17 cellular contexts compared by ENCODE assay signal in genomic region chr7:44222074-44222473, GRCh38. TPM values are rescaled to one million over a fixed set of nuclear protein-coding genes. Genes with fewer than 3 reads are reported as not detected.
DNase-seq lines count a peak whose midpoint lies in the region; ATAC-seq and TF ChIP-seq lines count a peak whose summit lies in the region.
"Had no signal": no experiment of that assay in that cellular context is flagged by ENCODE, and none has a peak within 500 bp of the region (broad histone marks: within the 10 kb centered on the region; RNA-seq: fewer than 3 reads in every experiment).

No MANE protein-coding gene starts in this region.

- no peak overlapping the region for H3K27ac Mint-ChIP-seq in chondrocyte (ENCODE audit: unreplicated experiment)
- H3K27ac Mint-ChIP-seq: CD4-positive, alpha-beta T cell had no signal

- no peak for TF ChIP-seq CTCF in chondrocyte (IDR thresholded peaks at IDR 0.05)

- no peaks in the 10 kb centered on the region for H3K27me3 ChIP-seq in H7 (ENCODE audit: control insufficient read depth, insufficient read depth, low read length)
- H3K27me3 ChIP-seq: BE2C had no signal

- peaks cover 12% of the 10 kb centered on the region for H3K27me3 Mint-ChIP-seq in chondrocyte (ENCODE audit: low read depth)

- H3K36me3 ChIP-seq in H7 (replicated peaks; ENCODE audit: control insufficient read depth, insufficient read depth, low read length): no peaks in the 10 kb centered on the region
- H3K36me3 ChIP-seq: BE2C, SJSA1 had no signal

- no peaks in the 10 kb centered on the region for H3K9me3 Mint-ChIP-seq in chondrocyte (ENCODE audit: low read depth)
- H3K9me3 Mint-ChIP-seq: CD4-positive, alpha-beta T cell had no signal

- no peak overlapping the region for H3K4me3 ChIP-seq in H7 (ENCODE audit: insufficient read depth, low read depth, low read length)
- H3K4me3 ChIP-seq: SJSA1 had no signal

- H3K36me3 Mint-ChIP-seq in chondrocyte (ENCODE audit: low read depth): no peaks in the 10 kb centered on the region

- DNase-seq in NCI-H146 (lab: John Stamatoyannopoulos, UW) (peak; percentile 35), NCI-H146 treated with DMSO at 0.1 percent for 48 hours (lab: John Stamatoyannopoulos, UW; ENCODE audit: unreplicated experiment) (no peak), H7 (peak; percentile 52), chondrocyte (ENCODE audit: low spot score) (peak; percentile 53), posterior vena cava (ENCODE audit: low spot score) (peak; percentile 63), ureter (ENCODE audit: low spot score) (no peak)
- no peak for DNase-seq in activated effector memory CD4-positive, alpha-beta T cell treated with anti-CD3 and anti-CD28 coated beads, Interleukin-2, amount 50 U/mL, for 16 hours
- DNase-seq: 8988T; Calu3; CD4-positive, alpha-beta T cell; DMS79; NCI-H2029; NCI-H526; OCI-M1 had no signal

- H3K4me1 Mint-ChIP-seq in chondrocyte (ENCODE audit: low read depth): no peaks in the 10 kb centered on the region

- ATAC-seq in GM18498 (IDR thresholded peaks at IDR 0.05; ENCODE audit: unreplicated experiment): no peak

- intact Hi-C loops in posterior vena cava (cut with DNase I): no loop called here

- H3K4me3 Mint-ChIP-seq in chondrocyte (ENCODE audit: unreplicated experiment): no peak overlapping the region
- H3K4me3 Mint-ChIP-seq: CD4-positive, alpha-beta T cell had no signal

RNA-seq across cellular contexts. Expression of gene YKT6, which starts 21.3 kb away (rescaled TPM):
- total RNA-seq in H7 (2014; rRNA removed; shearing (Covaris generic)): 82.4 and 93.4 TPM in 2 replicates
- total RNA-seq in chondrocyte (126 to 133 TPM (median 131 TPM) in 3 replicates), posterior vena cava (10 to 100 TPM; 56.7 to 71.8 TPM), ureter (64.2 TPM)

RNA-seq across cellular contexts. Expression of gene GCK, which starts 32.8 kb away (rescaled TPM):
- 2.8 and 3.7 TPM in 2 replicates for total RNA-seq in H7 (2014; rRNA removed; shearing (Covaris generic))
- 0.31 to 0.44 TPM (median 0.37 TPM) in 3 replicates for total RNA-seq in chondrocyte
- under 1 TPM; 0.51 to 0.81 TPM for total RNA-seq in posterior vena cava
- total RNA-seq in ureter: 0.39 TPM
- total RNA-seq: Calu3 had no signal

Comparison
In these comparisons a context has a peak if more than half of its experiments do, and no peak if none do; other contexts are left out.
1. DNase-seq: peak in NCI-H146 (single experiment), H7 (single experiment), chondrocyte (single experiment) and posterior vena cava (single experiment); none in NCI-H146 treated with DMSO at 0.1 percent for 48 hours (single experiment), ureter (single experiment) and activated effector memory CD4-positive, alpha-beta T cell treated with anti-CD3 and anti-CD28 coated beads, Interleukin-2, amount 50 U/mL, for 16 hours (single experiment).